ENCODE assay signal across 24 cellular contexts in genomic region chr10:73113543-73113942, GRCh38. TPM values are rescaled to one million over a fixed set of nuclear protein-coding genes. Genes with fewer than 3 reads are reported as not detected.
DNase-seq lines count a peak whose midpoint lies in the region; ATAC-seq and TF ChIP-seq lines count a peak whose summit lies in the region.
"Had no signal": no experiment of that assay in that cellular context is flagged by ENCODE, and none has a peak within 500 bp of the region (broad histone marks: within the 10 kb centered on the region; RNA-seq: fewer than 3 reads in every experiment).

No MANE protein-coding gene starts in this region.

- H3K4me3 ChIP-seq in choroid plexus epithelial cell (ENCODE audit: low read depth, low read length) (no peak overlapping the region), osteoblast (ENCODE audit: insufficient read depth, low read length) (no peak overlapping the region)
- H3K4me3 ChIP-seq: BLaER1, GM23338, Peyer's patch, skin epidermis, suprapubic skin had no signal

- peak; percentile 43 for DNase-seq in EL
- DNase-seq in LHCN-M2 (ENCODE audit: low read depth) = peak; percentile 55
- DNase-seq in choroid plexus epithelial cell (ENCODE audit: low read depth) = peak; percentile 12
- DNase-seq in osteoblast (ENCODE audit: insufficient read length, low spot score, missing footprints) = no peak
- DNase-seq in activated effector memory CD4-positive, alpha-beta T cell treated with Interleukin-2 at 50 U/mL for 16 hours = no peak
- no peak for DNase-seq in NCI-H69 (lab: John Stamatoyannopoulos, UW)
- DNase-seq: activated CD4-positive, alpha-beta T cell treated with anti-CD3 and anti-CD28 coated beads, Interleukin-2, amount 10 ng/mL, durations not matched to agents 7 days and 5 days; activated naive CD4-positive, alpha-beta T cell treated with anti-CD3 and anti-CD28 coated beads, Interleukin-2, amount 10 ng/mL, durations not matched to agents 7 days and 5 days; brain microvascular endothelial cell; GDM1; hypothalamus; NCI-H1048; NCI-H2107; NCI-H526 treated with DMSO at 0.1 percent for 48 hours; Peyer's patch; stimulated activated CD4-positive, alpha-beta T cell treated with anti-CD3 and anti-CD28 coated beads, Interleukin-4, amount 100 ng/mL, for 4 hours; stimulated activated CD8-positive, alpha-beta memory T cell treated with anti-CD3 and anti-CD28 coated beads, Interleukin-4, amount 100 ng/mL, for 48 hours; SW 1271 had no signal

- no peaks in the 10 kb centered on the region for H3K36me3 ChIP-seq in osteoblast (ENCODE audit: insufficient read depth, low read length)
- H3K36me3 ChIP-seq: brain microvascular endothelial cell, suprapubic skin had no signal

- ATAC-seq in HG02870 (IDR thresholded peaks at IDR 0.05; ENCODE audit: unreplicated experiment) = no peak
- ATAC-seq: esophagus mucosa, GM23338 had no signal

- H3K4me2 ChIP-seq in osteoblast (ENCODE audit: insufficient read depth, low read length) = peak overlapping the region; percentile 49
- H3K4me2 ChIP-seq: BLaER1, GM23338 had no signal

- H3K4me1 ChIP-seq in osteoblast (ENCODE audit: insufficient read depth, low read length) = peaks cover 34% of the 10 kb centered on the region

- no peaks in the 10 kb centered on the region for H3K9me3 ChIP-seq in osteoblast (ENCODE audit: low read depth, low read length)
- H3K9me3 ChIP-seq: Peyer's patch, suprapubic skin had no signal

- no peaks in the 10 kb centered on the region for H3K79me2 ChIP-seq in osteoblast (ENCODE audit: insufficient read depth, low read length)

- H3K27ac ChIP-seq in osteoblast (ENCODE audit: low read depth, low read length) = peak overlapping the region; percentile 40
- H3K27ac ChIP-seq: BLaER1, brain microvascular endothelial cell, Peyer's patch, skin epidermis, suprapubic skin had no signal

- TF ChIP-seq CTCF in choroid plexus epithelial cell (conservative IDR thresholded peaks at IDR 0.05; ENCODE audit: low read depth, low read length) (no peak), osteoblast (IDR thresholded peaks at IDR 0.05; ENCODE audit: extremely low read depth, low read depth, low read length) (no peak)

- H4K20me1 ChIP-seq in osteoblast (ENCODE audit: insufficient read depth, low read length) = no peaks in the 10 kb centered on the region
- H4K20me1 ChIP-seq: BLaER1 had no signal

- H2AFZ ChIP-seq in osteoblast (ENCODE audit: low read length) = no peak overlapping the region
- H2AFZ ChIP-seq: GM23338 had no signal

- no peaks in the 10 kb centered on the region for H3K27me3 ChIP-seq in osteoblast (ENCODE audit: insufficient read depth, low read length)
- H3K27me3 ChIP-seq: BLaER1, brain microvascular endothelial cell, Peyer's patch, suprapubic skin had no signal

RNA-seq across cellular contexts. Expression of gene NUDT13, which starts 3.3 kb away (rescaled TPM):
- total RNA-seq in LHCN-M2 (2014; rRNA removed) (2.9 TPM in 2 replicates), osteoblast (1.8 and 2.1 TPM in 2 replicates)
- 1.7 TPM for polyA plus RNA-seq in LHCN-M2 (2012)

RNA-seq across cellular contexts. Expression of gene P4HA1, which starts 16.9 kb away (rescaled TPM):
- total RNA-seq in LHCN-M2 (2014; rRNA removed) (124 and 139 TPM in 2 replicates), osteoblast (143 and 220 TPM in 2 replicates)
- polyA plus RNA-seq in LHCN-M2 (2012) = 53.4 TPM

RNA-seq across cellular contexts. Expression of gene ECD, which starts 54.3 kb away (rescaled TPM):
- total RNA-seq in LHCN-M2 (2014; rRNA removed) = 33.0 and 36.6 TPM in 2 replicates
- 20.3 TPM for polyA plus RNA-seq in LHCN-M2 (2012)
- 35.4 and 35.5 TPM in 2 replicates for total RNA-seq in osteoblast

RNA-seq across cellular contexts. Expression of gene FAM149B1, which starts 54.4 kb away (rescaled TPM):
- total RNA-seq in LHCN-M2 (2014; rRNA removed) (16.2 and 19.0 TPM in 2 replicates), osteoblast (30.1 and 33.7 TPM in 2 replicates)
- polyA plus RNA-seq in LHCN-M2 (2012) = 15.4 TPM

Comparison
In these comparisons a context has a peak if more than half of its experiments do, and no peak if none do; other contexts are left out.
1. DNase-seq: peak in EL (single experiment), LHCN-M2 (single experiment) and choroid plexus epithelial cell (single experiment); none in osteoblast (single experiment), activated effector memory CD4-positive, alpha-beta T cell treated with Interleukin-2 at 50 U/mL for 16 hours (single experiment) and NCI-H69 (single experiment).